In the genomic region with DNA sequence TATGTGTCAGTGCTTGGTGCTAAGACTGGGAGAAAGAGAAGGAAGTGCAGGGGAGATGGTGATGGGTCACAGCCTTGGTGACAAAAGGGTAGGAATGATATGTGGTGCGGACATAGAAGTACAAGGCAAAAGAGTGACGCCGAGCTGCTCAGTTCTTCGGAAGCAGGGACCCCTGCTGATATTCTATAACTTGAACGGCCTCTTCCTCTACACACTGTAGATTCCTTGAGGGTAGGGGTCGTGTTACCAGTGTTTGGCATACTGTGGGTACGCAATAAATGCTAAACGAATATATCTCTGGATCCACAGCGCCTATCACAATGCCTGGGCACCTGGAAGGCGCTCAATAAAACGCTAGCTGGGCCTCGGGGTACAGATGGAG, we compare ENCODE assay signal across 8 cellular contexts. TPM values are rescaled to one million over a fixed set of nuclear protein-coding genes. Genes with fewer than 3 reads are reported as not detected.
DNase-seq lines count a peak whose midpoint lies in the region; TF ChIP-seq lines count a peak whose summit lies in the region.

No MANE protein-coding gene starts in this region.

- no peaks in the 10 kb centered on the region for H3F3A ChIP-seq in MM.1S (ENCODE audit: insufficient read depth, low read length)

- peaks cover 14% of the 10 kb centered on the region for H3K4me1 Mint-ChIP-seq in Caco-2 (ENCODE audit: low read depth, unreplicated experiment)

- H3K27me3 Mint-ChIP-seq in Caco-2 (ENCODE audit: insufficient read depth, unreplicated experiment) = no peaks in the 10 kb centered on the region

- H3K9me3 Mint-ChIP-seq in Caco-2 (ENCODE audit: unreplicated experiment) = no peaks in the 10 kb centered on the region

- peak overlapping the region; percentile 48 for H3K4me3 ChIP-seq in Caco-2 (ENCODE audit: low read depth, low read length)
- peak overlapping the region; percentile 92 for H3K4me3 ChIP-seq in MM.1S (ENCODE audit: low read length)
- H3K4me3 ChIP-seq in osteoblast (ENCODE audit: insufficient read depth, low read length) = peak overlapping the region; percentile 97

- no peak overlapping the region for H3K27ac Mint-ChIP-seq in Caco-2 (ENCODE audit: unreplicated experiment)

- peak overlapping the region; percentile 81 for H3K9ac ChIP-seq in MM.1S (ENCODE audit: low read length)

- H3K27ac ChIP-seq in MM.1S (ENCODE audit: low read length) (peak overlapping the region; percentile 48; the same call in 1 of the 2 replicates), epithelial cell of prostate (peak overlapping the region; percentile 63), osteoblast (ENCODE audit: low read depth, low read length) (peak overlapping the region; percentile 83)

- H3K4me2 ChIP-seq in MM.1S (ENCODE audit: low read depth, low read length) (peak overlapping the region; percentile 78), osteoblast (ENCODE audit: insufficient read depth, low read length) (peak overlapping the region; percentile 98)

- TF ChIP-seq CTCF in Caco-2 (IDR thresholded peaks at IDR 0.05; ENCODE audit: insufficient read depth in 1 of 2, low read depth in 1 of 2, low read length in 1 of 2, severe bottlenecking in 1 of 2, unreplicated experiment in 1 of 2) (no peak), MM.1S (IDR thresholded peaks at IDR 0.05; ENCODE audit: low read length) (no peak), osteoblast (IDR thresholded peaks at IDR 0.05; ENCODE audit: extremely low read depth, low read depth, low read length) (no peak)

- H4K20me1 ChIP-seq in MM.1S (ENCODE audit: insufficient read depth, low read length) (no peaks in the 10 kb centered on the region), osteoblast (ENCODE audit: insufficient read depth, low read length) (no peaks in the 10 kb centered on the region)

- BruUV-seq in Caco-2 (replicated peaks; lab: Mats Ljungman, UMichigan) = TSS peak; percentile 69

- H3K4me1 ChIP-seq in Caco-2 = peaks cover 12% of the 10 kb centered on the region; the same call in 1 of the 2 replicates
- 0 out of 2 replicates have a peak, but pooled peaks cover 3% of the 10 kb centered on the region for H3K4me1 ChIP-seq in MM.1S (ENCODE audit: low read length)
- peaks cover 11% of the 10 kb centered on the region for H3K4me1 ChIP-seq in osteoblast (ENCODE audit: insufficient read depth, low read length)

- intact Hi-C loops in Caco-2 (cut with micrococcal nuclease; ENCODE audit: unreplicated experiment) = loop anchor here (2.0 kb wide), 1 partner anchor 18 kb away; the partner anchor contains the start of gene RTCA

- POLR2A ChIA-PET in Caco-2 (lab: Charles Lee) = interaction anchor here (0.5 to 2.7 kb wide), 2 partner anchors 17 to 440 kb away, joined by 3 to 15 read pairs; partner anchors contain the start of gene RTCA

- H3K4me3 Mint-ChIP-seq in Caco-2 (ENCODE audit: unreplicated experiment) = no peak overlapping the region

- H2AFZ ChIP-seq in MM.1S (ENCODE audit: low read length) = peak overlapping the region; percentile 95
- peak overlapping the region; percentile 100 for H2AFZ ChIP-seq in osteoblast (ENCODE audit: low read length)

- DNase-seq in Caco-2 = no peak
- no peak for DNase-seq in MM.1S
- DNase-seq in epithelial cell of prostate (ENCODE audit: low read depth, low spot score) = no peak
- DNase-seq in osteoblast (ENCODE audit: insufficient read length, low spot score, missing footprints) = no peak
- DNase-seq in NCI-H510A treated with DMSO at 0.1 percent for 48 hours (lab: John Stamatoyannopoulos, UW) = no peak
- no peak for DNase-seq in stimulated activated CD8-positive, alpha-beta memory T cell treated with anti-CD3 and anti-CD28 coated beads, Interleukin-4, amount 100 ng/mL, for 48 hours
- no peak for DNase-seq in A172 (ENCODE audit: low spot score)
- DNase-seq in NCI-H128 (lab: John Stamatoyannopoulos, UW; ENCODE audit: unreplicated experiment) = no peak

- no peaks in the 10 kb centered on the region for H3K9me3 ChIP-seq in Caco-2
- H3K9me3 ChIP-seq in MM.1S (replicated peaks; ENCODE audit: insufficient read depth, low read length) = no peaks in the 10 kb centered on the region
- no peaks in the 10 kb centered on the region for H3K9me3 ChIP-seq in osteoblast (ENCODE audit: low read depth, low read length)

- H3K36me3 Mint-ChIP-seq in Caco-2 (ENCODE audit: insufficient read depth, unreplicated experiment) = no peaks in the 10 kb centered on the region

- H3K79me2 ChIP-seq in MM.1S (ENCODE audit: low read length) (peaks cover 16% of the 10 kb centered on the region), osteoblast (ENCODE audit: insufficient read depth, low read length) (peaks cover 33% of the 10 kb centered on the region)

- CTCF ChIA-PET in Caco-2 (lab: Charles Lee) = no interaction called here

- H3K36me3 ChIP-seq in Caco-2 (ENCODE audit: control insufficient read depth, insufficient read depth, low read length) (no peaks in the 10 kb centered on the region), MM.1S (replicated peaks; ENCODE audit: insufficient read depth, low read length) (no peaks in the 10 kb centered on the region), osteoblast (ENCODE audit: insufficient read depth, low read length) (no peaks in the 10 kb centered on the region)

- H3K27me3 ChIP-seq in Caco-2 (replicated peaks; ENCODE audit: control insufficient read depth, insufficient read depth, low read length) (no peaks in the 10 kb centered on the region), MM.1S (replicated peaks; ENCODE audit: insufficient read depth, low read length) (no peaks in the 10 kb centered on the region), osteoblast (ENCODE audit: insufficient read depth, low read length) (peaks cover 3% of the 10 kb centered on the region)

- H3K9me2 ChIP-seq in MM.1S (replicated peaks; ENCODE audit: insufficient read depth, low read length) = no peaks in the 10 kb centered on the region

RNA-seq across cellular contexts. Expression of gene DBT, which starts 0.5 kb away (rescaled TPM):
- total RNA-seq in Caco-2 (2022) (13.3 and 14.1 TPM in 2 replicates), osteoblast (6.9 and 8.0 TPM in 2 replicates)
- total RNA-seq in A172 (2014; rRNA removed; shearing (Covaris generic)) = 3.2 and 3.6 TPM in 2 replicates

RNA-seq across cellular contexts. Expression of gene RTCA, which starts 16.9 kb away (rescaled TPM):
- 27.4 and 31.4 TPM in 2 replicates for total RNA-seq in Caco-2 (2022)
- 31.2 and 38.7 TPM in 2 replicates for total RNA-seq in osteoblast
- 43.2 and 58.2 TPM in 2 replicates for total RNA-seq in A172 (2014; rRNA removed; shearing (Covaris generic))
